ENCODE assay signal across 19 cellular contexts in the genomic region with DNA sequence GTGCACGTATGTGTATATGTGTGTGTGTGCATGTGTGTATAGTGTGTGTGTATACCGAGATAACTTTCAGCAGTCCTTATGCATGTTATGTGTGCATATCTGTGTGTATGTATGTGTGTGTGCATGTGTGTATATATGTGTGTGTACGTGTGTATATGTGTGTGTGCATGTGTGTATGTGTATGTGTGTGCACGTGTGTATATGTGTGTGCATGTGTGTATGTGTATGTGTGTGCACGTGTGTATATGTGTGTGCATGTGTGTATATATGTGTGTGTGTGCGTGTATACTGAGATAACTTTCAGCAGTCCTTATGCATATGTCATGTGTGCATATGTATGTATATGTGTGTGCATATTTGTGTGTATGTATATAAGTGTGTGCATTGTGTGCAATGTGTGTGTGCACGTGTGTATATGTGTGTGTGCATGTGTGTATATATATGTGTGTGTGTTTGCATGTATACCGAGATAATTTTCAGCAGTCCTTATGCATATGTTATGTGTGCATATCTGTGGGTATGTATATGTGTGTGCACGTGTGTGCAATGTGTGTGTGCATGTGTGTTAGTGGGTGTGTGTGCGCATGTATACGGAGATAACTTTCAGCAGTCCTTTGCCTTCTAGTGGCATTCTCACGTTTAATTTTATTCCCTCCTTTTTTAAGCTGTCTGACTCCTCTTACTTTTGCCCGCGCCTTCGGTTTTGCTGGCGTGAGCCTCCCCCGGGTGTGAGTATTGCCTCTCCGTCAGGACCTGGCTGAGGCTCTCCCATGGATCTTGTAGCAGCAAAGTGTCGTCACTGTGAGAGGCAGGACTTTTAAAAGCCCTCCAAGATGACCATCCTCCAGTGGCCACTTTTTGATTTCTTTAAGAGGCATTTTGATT.
DNase-seq lines count a peak whose midpoint lies in the region; ATAC-seq, FAIRE-seq and TF ChIP-seq lines count a peak whose summit lies in the region.
"Had no signal": no experiment of that assay in that cellular context is flagged by ENCODE, and none has a peak within 500 bp of the region (broad histone marks: within the 10 kb centered on the region; RNA-seq: fewer than 3 reads in every experiment).

No MANE protein-coding gene starts in this region.

- H3K9ac ChIP-seq in ES-I3 (ENCODE audit: low read depth, low read length), result peak overlapping the region; percentile 10; the same call in 1 of the 2 replicates
- peak overlapping the region; percentile 22; the same call in 1 of the 2 replicates for H3K9ac ChIP-seq in HUES48 (ENCODE audit: low read depth, low read length)
- no peak overlapping the region for H3K9ac ChIP-seq in H1 (replicated peaks in 1 of 4; ENCODE audit: extremely low read depth in 1 of 4, low read depth in 3 of 4, low read length in 3 of 4)
- H3K9ac ChIP-seq in neural progenitor cell, result no peak overlapping the region
- H3K9ac ChIP-seq: BLaER1, SK-N-SH had no signal

- H2BK120ac ChIP-seq in H1 (replicated peaks; ENCODE audit: low read depth, low read length), result peak overlapping the region; percentile 25

- TF ChIP-seq EP300 in H1 (IDR thresholded peaks at IDR 0.05; ENCODE audit: borderline replicate concordance in 1 of 2, low read depth in 2 of 2, low read length in 2 of 2), result no peak

- peak; percentile 74 for FAIRE-seq in H1 (lab: Jason Lieb, UNC)
- FAIRE-seq: A204.1 had no signal

- H4K8ac ChIP-seq in H1 (ENCODE audit: extremely low read depth, insufficient read depth, low read length), result no peak overlapping the region

- peak overlapping the region; percentile 82; the same call in 1 of the 2 replicates for H2BK12ac ChIP-seq in H1 (ENCODE audit: low read depth, low read length)

- POLR2A ChIA-PET in H1 (lab: Charles Lee; ENCODE audit: partially characterized antibody), result no interaction called here

- H3K27ac Mint-ChIP-seq in neural progenitor cell, result peak overlapping the region; percentile 10
- H3K27ac Mint-ChIP-seq: CD4-positive, alpha-beta memory T cell had no signal

- peak overlapping the region; percentile 46 for H2BK15ac ChIP-seq in H1 (ENCODE audit: low read length)

- no peak for ATAC-seq in HG03521 (IDR thresholded peaks at IDR 0.05; ENCODE audit: unreplicated experiment)

- H2AFZ ChIP-seq in H1 (ENCODE audit: low read length), result no peak overlapping the region
- H2AFZ ChIP-seq in neural progenitor cell (replicated peaks), result peak overlapping the region; percentile 63

- H3K36me3 Mint-ChIP-seq in neural progenitor cell, result no peaks in the 10 kb centered on the region
- H3K36me3 Mint-ChIP-seq: CD4-positive, alpha-beta memory T cell had no signal

- H3F3A ChIP-seq in neural progenitor cell (ENCODE audit: low read depth), result peaks cover 19% of the 10 kb centered on the region

- H4K91ac ChIP-seq in H1 (replicated peaks; ENCODE audit: insufficient read length, low read length), result peak overlapping the region; percentile 96

- H2BK20ac ChIP-seq in H1 (ENCODE audit: low read length), result peak overlapping the region; percentile 94

- H2BK5ac ChIP-seq in H1 (ENCODE audit: low read depth, low read length), result peak overlapping the region; percentile 77; the same call in 1 of the 2 replicates

- 42% methylated on average over 19 of the region's 19 CpGs; no CpG with 5 or more reads in 1 of the 2 experiments for WGBS in H1 (ENCODE audit: extremely low coverage in 1 of 2, insufficient coverage in 1 of 2, insufficient read length in 1 of 2, insufficient replicate concordance in 2 of 2, low coverage in 1 of 2, low lambda C conversion rate in 2 of 2, missing lambda C conversion rate in 1 of 2), 2 experiments

- H3K9me3 ChIP-seq in ES-I3 (ENCODE audit: control insufficient read depth, insufficient read depth, low read length), result no peaks in the 10 kb centered on the region
- no peaks in the 10 kb centered on the region for H3K9me3 ChIP-seq in HUES48 (ENCODE audit: control insufficient read depth, insufficient read depth, low read length)
- H3K9me3 ChIP-seq in H1 (ENCODE audit: insufficient read depth in 2 of 2, low read depth in 1 of 2, low read length in 1 of 2), result no peaks in the 10 kb centered on the region
- H3K9me3 ChIP-seq in neural progenitor cell (ENCODE audit: low read depth), result peaks cover 3% of the 10 kb centered on the region
- H3K9me3 ChIP-seq: SK-N-SH had no signal

- no peak for TF ChIP-seq POLR2A in H1 (IDR thresholded peaks at IDR 0.05; ENCODE audit: control extremely low read depth in 1 of 2, low read depth in 2 of 2, low read length in 2 of 2)

- H3K23me2 ChIP-seq in H1 (ENCODE audit: low read depth, low read length), result peaks cover 3% of the 10 kb centered on the region; the same call in 1 of the 2 replicates

- H3K4me3 ChIP-seq in HUES48 (ENCODE audit: low read depth, low read length) (peak overlapping the region; percentile 47), H1 (ENCODE audit: extremely low read depth in 1 of 4, insufficient read depth in 2 of 4, low read depth in 3 of 4, low read length in 4 of 4) (peak overlapping the region in 3 of 4 experiments; percentile 7 to 47 (median 23); a peak in 5 of 8 replicates), neural progenitor cell (no peak overlapping the region)
- H3K4me3 ChIP-seq: BLaER1 had no signal

- H3K9me3 Mint-ChIP-seq in neural progenitor cell, result no peaks in the 10 kb centered on the region

- H3K14ac ChIP-seq in H1 (ENCODE audit: insufficient read length), result no peak overlapping the region

- H3K4me3 Mint-ChIP-seq in neural progenitor cell, result no peak overlapping the region
- H3K4me3 Mint-ChIP-seq: CD4-positive, alpha-beta memory T cell had no signal

- no peaks in the 10 kb centered on the region for H3K79me1 ChIP-seq in H1 (ENCODE audit: low read depth, low read length)

- no peak overlapping the region for H2AK5ac ChIP-seq in H1 (ENCODE audit: low read depth, low read length)

- H3K4me2 ChIP-seq in H1 (ENCODE audit: insufficient read depth in 1 of 2, low read depth in 2 of 2, low read length in 2 of 2) (peak overlapping the region; percentile 53 to 62), neural progenitor cell (peak overlapping the region; percentile 43)
- H3K4me2 ChIP-seq: BLaER1, SK-N-SH had no signal

- peak overlapping the region; percentile 83 for H3K4ac ChIP-seq in H1 (replicated peaks; ENCODE audit: insufficient read length, low read depth, low read length)

- CTCF ChIA-PET in H1 (lab: Charles Lee; ENCODE audit: partially characterized antibody), result no interaction called here

- H3K4me1 Mint-ChIP-seq in neural progenitor cell, result no peaks in the 10 kb centered on the region

- peaks cover 25% of the 10 kb centered on the region for H3K27me3 Mint-ChIP-seq in neural progenitor cell (ENCODE audit: insufficient read depth, low read depth)
- H3K27me3 Mint-ChIP-seq: CD4-positive, alpha-beta memory T cell had no signal

- H3K23ac ChIP-seq in H1 (ENCODE audit: insufficient read length), result no peak overlapping the region

- H4K5ac ChIP-seq in H1 (ENCODE audit: insufficient read length, low read depth, low read length), result peak overlapping the region; percentile 57

- H3K56ac ChIP-seq in H1 (replicated peaks; ENCODE audit: insufficient read length, low read depth, low read length), result no peak overlapping the region

- TF ChIP-seq RAD21 in H1 (IDR thresholded peaks at IDR 0.05 in 1 of 2, conservative IDR thresholded peaks at IDR 0.05 in 1 of 2; ENCODE audit: low read depth in 2 of 2, low read length in 2 of 2), result no peak

- peaks cover 0 to 4% of the 10 kb centered on the region in 2 experiments; a peak in 1 of 4 replicates for H3K79me2 ChIP-seq in H1 (ENCODE audit: control insufficient read depth in 1 of 2, insufficient read depth in 2 of 2, low read length in 2 of 2)
- no peaks in the 10 kb centered on the region for H3K79me2 ChIP-seq in neural progenitor cell (ENCODE audit: low read depth)

- no peak overlapping the region for H3K27ac ChIP-seq in HUES48 (ENCODE audit: low read depth, low read length)
- H3K27ac ChIP-seq in H1 (ENCODE audit: low read depth, low read length), result no peak overlapping the region
- H3K27ac ChIP-seq in neural progenitor cell, result no peak overlapping the region
- H3K27ac ChIP-seq: BLaER1 had no signal

- peak overlapping the region; percentile 49 for H3K18ac ChIP-seq in H1 (ENCODE audit: extremely low read depth, low read length)

- DNase-seq in H1 (ENCODE audit: low read depth in 1 of 2, low spot score in 2 of 2), result peak in 1 of 2 experiments; percentile 5
- DNase-seq in neural progenitor cell (ENCODE audit: low spot score), result no peak
- DNase-seq in stimulated activated CD4-positive, alpha-beta T cell treated with anti-CD3 and anti-CD28 coated beads, Interleukin-1b, Interleukin-23, amount 100 ng/mL, for 48 hours, result no peak
- DNase-seq in islet precursor cell, result no peak
- DNase-seq: Calu3; CD4-positive, alpha-beta memory T cell; NCI-H1092 treated with DMSO at 0.1 percent for 48 hours; NCI-H146; NCI-H2029 treated with DMSO at 0.1 percent for 48 hours; NCI-H510A; NCI-H774; OCI-M1; SHP77; SK-N-SH had no signal

- H3K27me3 ChIP-seq in HUES48 (ENCODE audit: control insufficient read depth, insufficient read depth, low read length) (no peaks in the 10 kb centered on the region), H1 (replicated peaks in 1 of 4; ENCODE audit: control insufficient read depth in 3 of 4, extremely low read depth in 1 of 4, insufficient read depth in 3 of 4, low read length in 3 of 4) (no peaks in the 10 kb centered on the region), neural progenitor cell (peaks cover 21% of the 10 kb centered on the region)
- H3K27me3 ChIP-seq: BLaER1 had no signal

- H4K20me1 ChIP-seq in H1 (replicated peaks in 1 of 2; ENCODE audit: control insufficient read depth in 1 of 2, insufficient read depth in 2 of 2, low read length in 2 of 2) (peaks cover 0 to 5% of the 10 kb centered on the region in 2 experiments), neural progenitor cell (ENCODE audit: low read depth) (no peaks in the 10 kb centered on the region)
- H4K20me1 ChIP-seq: BLaER1 had no signal

- H3K4me1 ChIP-seq in ES-I3 (ENCODE audit: insufficient read depth, low read length), result no peaks in the 10 kb centered on the region
- H3K4me1 ChIP-seq in HUES48 (ENCODE audit: control insufficient read depth, insufficient read depth, low read length), result peaks cover 7% of the 10 kb centered on the region
- peaks cover 5 to 19% (median 7%) of the 10 kb centered on the region in 4 experiments; a peak in 6 of 7 replicates for H3K4me1 ChIP-seq in H1 (replicated peaks in 1 of 4; ENCODE audit: control insufficient read depth in 3 of 4, insufficient read depth in 4 of 4, low read length in 3 of 4)
- H3K4me1 ChIP-seq in neural progenitor cell, result peaks cover 3% of the 10 kb centered on the region

- H3K36me3 ChIP-seq in ES-I3 (ENCODE audit: insufficient read depth, low read length) (no peaks in the 10 kb centered on the region), HUES48 (ENCODE audit: control insufficient read depth, insufficient read depth, low read length) (no peaks in the 10 kb centered on the region), H1 (ENCODE audit: control insufficient read depth in 2 of 4, insufficient read depth in 4 of 4, low read length in 3 of 4) (no peaks in the 10 kb centered on the region), neural progenitor cell (no peaks in the 10 kb centered on the region)
- H3K36me3 ChIP-seq: BLaER1 had no signal

- TF ChIP-seq CTCF in H1 (IDR thresholded peaks at IDR 0.05; ENCODE audit: control extremely low read depth in 1 of 3, insufficient read depth in 1 of 3, low read depth in 1 of 3, low read length in 3 of 3) (no peak), neural progenitor cell (IDR thresholded peaks at IDR 0.05) (no peak)

TF ChIP-seq in H1, 55 proteins besides CTCF, POLR2A, EP300 and RAD21 (continues in another document):
- TF ChIP-seq TAF7 (optimal IDR thresholded peaks at IDR 0.05; ENCODE audit: borderline replicate concordance, low read depth, low read length), result no peak

Comparison
In these comparisons a context has a peak if more than half of its experiments do, and no peak if none do; other contexts are left out.
1. H3K9ac ChIP-seq: peak in ES-I3 (single experiment) and HUES48 (single experiment); none in H1 (0 of 4) and neural progenitor cell (single experiment).